In the genomic region with DNA sequence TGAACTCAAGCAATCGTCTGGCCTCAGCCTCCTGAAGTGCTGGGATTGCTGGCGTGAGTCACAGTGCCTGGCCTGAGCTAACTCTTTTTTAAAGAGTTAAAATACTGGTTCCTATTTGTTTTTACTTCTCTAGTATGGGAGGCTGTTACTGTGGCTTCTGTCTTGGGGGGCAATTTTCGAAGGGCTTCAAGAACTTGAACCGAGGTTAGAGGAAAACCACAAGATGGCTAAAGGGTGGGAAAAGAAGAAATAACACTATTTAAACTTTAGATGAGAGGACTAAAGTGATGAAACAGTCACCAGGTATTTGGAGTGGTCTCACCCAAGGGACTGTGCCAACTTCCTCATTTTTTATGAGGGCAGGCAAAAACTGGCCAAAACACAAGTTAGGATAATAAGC, we compare ENCODE assay signal across 18 cellular contexts. TPM values are rescaled to one million over a fixed set of nuclear protein-coding genes. Genes with fewer than 3 reads are reported as not detected.
DNase-seq lines count a peak whose midpoint lies in the region; ATAC-seq and TF ChIP-seq lines count a peak whose summit lies in the region.
"Had no signal": no experiment of that assay in that cellular context is flagged by ENCODE, and none has a peak within 500 bp of the region (broad histone marks: within the 10 kb centered on the region; RNA-seq: fewer than 3 reads in every experiment).

No MANE protein-coding gene starts in this region.

- H3K27ac Mint-ChIP-seq in activated B cell treated with CpG ODN at 0.5 μM for 24 hours (no peak overlapping the region), neural progenitor cell (no peak overlapping the region)
- H3K27ac Mint-ChIP-seq: activated T-helper 2 cell treated with anti-CD3 and anti-CD28 coated beads, Interferon-gamma antibody, Interleukin-2, Interleukin-4, amounts not matched to agents 10 μg/mL and 5 μg/mL and 100 μg/mL, durations not matched to agents 14 hours and 24 hours and 36 hours; natural killer cell had no signal

- no peaks in the 10 kb centered on the region for H3K9me3 ChIP-seq in neural progenitor cell (ENCODE audit: low read depth)

- H3K4me1 ChIP-seq in neural progenitor cell = peaks cover 24% of the 10 kb centered on the region

- CTCF ChIA-PET in activated B cell treated with CpG ODN at 0.5 μM for 24 hours (lab: Charles Lee) = interaction anchor here (1.0 kb wide), 1 partner anchor 118 kb away, joined by 4 read pairs; no protein-coding TSS in a partner anchor

- H4K20me1 ChIP-seq in neural progenitor cell (ENCODE audit: low read depth) = no peaks in the 10 kb centered on the region

- peak overlapping the region; percentile 12 for H2AFZ ChIP-seq in neural progenitor cell (replicated peaks)

- H3K9me3 Mint-ChIP-seq in activated B cell treated with CpG ODN at 0.5 μM for 24 hours (no peaks in the 10 kb centered on the region), neural progenitor cell (no peaks in the 10 kb centered on the region)
- H3K9me3 Mint-ChIP-seq: activated T-helper 2 cell treated with anti-CD3 and anti-CD28 coated beads, Interferon-gamma antibody, Interleukin-2, Interleukin-4, amounts not matched to agents 10 μg/mL and 5 μg/mL and 100 μg/mL, durations not matched to agents 14 hours and 24 hours and 36 hours; natural killer cell had no signal

- H3F3A ChIP-seq in neural progenitor cell (ENCODE audit: low read depth) = no peaks in the 10 kb centered on the region

- H3K4me3 ChIP-seq in neural progenitor cell = no peak overlapping the region

- ATAC-seq in activated B cell treated with CpG ODN at 0.5 μM for 24 hours (ENCODE audit: low read depth) (peak; percentile 21), GM19023 (IDR thresholded peaks at IDR 0.05; ENCODE audit: unreplicated experiment) (no peak)
- ATAC-seq: left lobe of liver, natural killer cell, right cardiac atrium had no signal

- H3K36me3 Mint-ChIP-seq in activated B cell treated with CpG ODN at 0.5 μM for 24 hours (ENCODE audit: low read depth) (no peaks in the 10 kb centered on the region), neural progenitor cell (no peaks in the 10 kb centered on the region)
- H3K36me3 Mint-ChIP-seq: natural killer cell had no signal

- H3K27me3 ChIP-seq in neural progenitor cell = no peaks in the 10 kb centered on the region

- POLR2A ChIA-PET in activated B cell treated with CpG ODN at 0.5 μM for 24 hours (lab: Charles Lee) = no interaction called here

- no peak overlapping the region for H3K4me2 ChIP-seq in neural progenitor cell

- no peaks in the 10 kb centered on the region for H3K79me2 ChIP-seq in neural progenitor cell (ENCODE audit: low read depth)

- TF ChIP-seq CTCF in activated B cell treated with CpG ODN at 0.5 μM for 24 hours (IDR thresholded peaks at IDR 0.05) (no peak), neural progenitor cell (IDR thresholded peaks at IDR 0.05) (no peak)

- intact Hi-C loops in activated B cell treated with CpG ODN at 0.5 μM for 24 hours (cut with micrococcal nuclease) = loop anchor here (1.0 to 5.0 kb wide), 2 partner anchors 10 to 98 kb away; no protein-coding TSS in a partner anchor

- H3K36me3 ChIP-seq in neural progenitor cell = no peaks in the 10 kb centered on the region

- H3K4me1 Mint-ChIP-seq in activated B cell treated with CpG ODN at 0.5 μM for 24 hours (peaks cover 21% of the 10 kb centered on the region), neural progenitor cell (peaks cover 18% of the 10 kb centered on the region)
- H3K4me1 Mint-ChIP-seq: natural killer cell had no signal

- H3K9ac ChIP-seq in neural progenitor cell = no peak overlapping the region

- no peak overlapping the region for H3K27ac ChIP-seq in neural progenitor cell
- H3K27ac ChIP-seq: C4-2B had no signal

- no peak overlapping the region for H3K4me3 Mint-ChIP-seq in activated B cell treated with CpG ODN at 0.5 μM for 24 hours
- no peak overlapping the region for H3K4me3 Mint-ChIP-seq in neural progenitor cell
- H3K4me3 Mint-ChIP-seq: natural killer cell had no signal

- H3K27me3 Mint-ChIP-seq in activated B cell treated with CpG ODN at 0.5 μM for 24 hours (peaks cover 32% of the 10 kb centered on the region), neural progenitor cell (ENCODE audit: insufficient read depth, low read depth) (peaks cover 6% of the 10 kb centered on the region)

- DNase-seq in EH (ENCODE audit: low read depth) (peak; percentile 75), M059J (ENCODE audit: low read depth) (peak; percentile 93), activated B cell treated with CpG ODN at 0.5 μM for 24 hours (no peak), neural progenitor cell (ENCODE audit: low spot score) (no peak), activated gamma-delta T cell (lab: John Stamatoyannopoulos, UW) (no peak), anterior cingulate cortex (lab: John Stamatoyannopoulos, UW) (no peak), NCI-H187 (lab: John Stamatoyannopoulos, UW) (no peak)
- DNase-seq: activated CD4-positive, alpha-beta T cell treated with anti-CD3 and anti-CD28 coated beads, Interleukin-2, amount 50 U/mL, for 48 hours; glutamatergic neuron; natural killer cell; NCI-H2171; right cardiac atrium; stimulated activated CD4-positive, alpha-beta T cell treated with anti-CD3 and anti-CD28 coated beads, Interleukin-4, amount 100 ng/mL, for 4 hours; stimulated activated naive CD4-positive, alpha-beta T cell had no signal

RNA-seq across cellular contexts. Expression of a gene that starts 17.8 kb away (rescaled TPM):
- total RNA-seq in M059J (2014; rRNA removed; shearing (Covaris generic)) = 131 and 199 TPM in 2 replicates
- total RNA-seq in activated B cell treated with CpG ODN at 0.5 μM for 24 hours (1.1 and 1.5 TPM in 2 replicates), neural progenitor cell (ENCODE audit: low replicate concordance) (7.0 and 8.4 TPM in 2 replicates)

Comparison
In these comparisons a context has a peak if more than half of its experiments do, and no peak if none do; other contexts are left out.
1. DNase-seq: peak in EH (single experiment) and M059J (single experiment); none in activated B cell treated with CpG ODN at 0.5 μM for 24 hours (single experiment), neural progenitor cell (single experiment), activated gamma-delta T cell (single experiment), anterior cingulate cortex (0 of 58) and NCI-H187 (0 of 2).
2. RNA of a gene that starts 17.8 kb away (total RNA-seq): 131 to 199 TPM in M059J; 7.0 to 8.4 TPM in neural progenitor cell and 1.1 to 1.5 TPM in activated B cell treated with CpG ODN at 0.5 μM for 24 hours; every median in the first group is over 10 times any median in the second.